20 cellular contexts compared by ENCODE assay signal in the genomic region with DNA sequence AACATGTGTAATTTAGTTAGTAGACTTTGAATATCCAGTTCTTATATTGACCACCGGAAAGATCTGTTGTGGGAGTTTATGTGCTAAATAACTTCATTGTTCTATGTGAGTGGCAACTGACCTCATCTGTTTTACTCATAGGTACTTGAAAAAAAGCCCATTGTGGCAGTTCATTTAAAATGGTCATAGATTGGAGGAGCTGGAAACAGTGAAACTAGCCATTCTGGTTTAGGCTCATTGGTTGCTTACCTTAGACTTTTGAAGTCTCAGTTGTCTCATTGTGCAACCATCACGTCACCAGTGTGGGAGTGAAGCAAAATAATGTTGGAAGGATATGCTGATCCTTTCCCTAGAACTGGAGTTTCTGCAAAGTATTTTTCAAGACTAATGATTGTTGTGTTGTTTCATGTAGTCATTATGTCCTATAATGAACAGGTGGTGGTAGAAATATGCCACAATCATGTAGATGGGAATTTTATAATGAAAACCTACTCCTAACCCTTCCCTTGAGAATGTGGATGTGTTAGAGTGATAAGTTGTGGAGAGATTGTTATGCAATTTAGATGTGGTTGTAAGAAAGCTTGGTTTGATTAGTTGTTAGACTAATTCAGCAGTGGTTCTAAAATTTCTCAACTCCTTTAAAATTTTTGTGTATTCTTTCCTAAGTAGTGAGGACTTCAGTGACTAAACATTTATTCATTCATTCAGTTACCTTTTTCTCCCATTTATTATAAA. TPM values are rescaled to one million over a fixed set of nuclear protein-coding genes. Genes with fewer than 3 reads are reported as not detected.
DNase-seq lines count a peak whose midpoint lies in the region; ATAC-seq and TF ChIP-seq lines count a peak whose summit lies in the region.
"Had no signal": no experiment of that assay in that cellular context is flagged by ENCODE, and none has a peak within 500 bp of the region (broad histone marks: within the 10 kb centered on the region; RNA-seq: fewer than 3 reads in every experiment).

No MANE protein-coding gene starts in this region.

- no peaks in the 10 kb centered on the region for H3K27me3 ChIP-seq in colonic mucosa

- no peak for TF ChIP-seq CTCF in Calu3 (IDR thresholded peaks at IDR 0.05; ENCODE audit: unreplicated experiment)
- TF ChIP-seq CTCF in colonic mucosa (IDR thresholded peaks at IDR 0.05) = no peak
- TF ChIP-seq CTCF in omental fat pad (IDR thresholded peaks at IDR 0.05) = no peak

- H3K9ac ChIP-seq in colonic mucosa (ENCODE audit: low read depth in 2 of 2, low read length in 2 of 2) = peak overlapping the region in 1 of 2 donors; percentile 35

- intact Hi-C loops in Calu3 (cut with micrococcal nuclease; ENCODE audit: unreplicated experiment) (no loop called here), colonic mucosa (cut with DNase I) (no loop called here), left colon (cut with DNase I, micrococcal nuclease) (no loop called here)

- CTCF ChIA-PET in Calu3 (lab: Charles Lee) = interaction anchor here (0.6 to 2.8 kb wide), 2 partner anchors 135 to 615 kb away, joined by 6 to 12 read pairs; no protein-coding TSS in a partner anchor

- no peak overlapping the region for H3K4me3 ChIP-seq in colonic mucosa
- H3K4me3 ChIP-seq: GM12878, mucosa of descending colon, sigmoid colon had no signal

- peaks cover 6% of the 10 kb centered on the region for H3K4me1 Mint-ChIP-seq in Calu3 (ENCODE audit: low read depth, unreplicated experiment)
- no peaks in the 10 kb centered on the region for H3K4me1 Mint-ChIP-seq in activated T-cell treated with anti-CD3 and anti-CD28 coated beads, Interleukin-2, amount 50 U/mL, for 24 hours (ENCODE audit: low read depth)
- no peaks in the 10 kb centered on the region for H3K4me1 Mint-ChIP-seq in stimulated activated naive B cell treated with anti-CD40 and anti-IgM and Interleukin-4, amounts not matched to agents 10 μg/mL and 1 μg/mL and 100 μg/mL, for 72 hours
- H3K4me1 Mint-ChIP-seq: activated naive CD8-positive, alpha-beta T cell treated with anti-CD3 and anti-CD28 coated beads, Interleukin-2, amount 50 U/mL, for 24 hours; CD4-positive, alpha-beta memory T cell; WTC11 had no signal

- peak overlapping the region; percentile 3 for H3K27ac ChIP-seq in colonic mucosa
- H3K27ac ChIP-seq: sigmoid colon had no signal

- no peaks in the 10 kb centered on the region for H3K27me3 Mint-ChIP-seq in Calu3 (ENCODE audit: unreplicated experiment)
- H3K27me3 Mint-ChIP-seq in activated T-cell treated with anti-CD3 and anti-CD28 coated beads, Interleukin-2, amount 50 U/mL, for 24 hours = peaks cover 62% of the 10 kb centered on the region
- H3K27me3 Mint-ChIP-seq in stimulated activated naive B cell treated with anti-CD40 and anti-IgM and Interleukin-4, amounts not matched to agents 10 μg/mL and 1 μg/mL and 100 μg/mL, for 72 hours = peaks cover 5 to 40% of the 10 kb centered on the region in 2 donors

- H3K27ac Mint-ChIP-seq in Calu3 (ENCODE audit: unreplicated experiment) = peak overlapping the region; percentile 9
- H3K27ac Mint-ChIP-seq in activated T-cell treated with anti-CD3 and anti-CD28 coated beads, Interleukin-2, amount 50 U/mL, for 24 hours = no peak overlapping the region
- H3K27ac Mint-ChIP-seq in stimulated activated naive B cell treated with anti-CD40 and anti-IgM and Interleukin-4, amounts not matched to agents 10 μg/mL and 1 μg/mL and 100 μg/mL, for 72 hours = no peak overlapping the region
- H3K27ac Mint-ChIP-seq: activated naive CD8-positive, alpha-beta T cell treated with anti-CD3 and anti-CD28 coated beads, Interleukin-2, amount 50 U/mL, for 24 hours; CD4-positive, alpha-beta memory T cell; T-helper 1 cell treated with Interleukin-12 subunit alpha and Interleukin-12 subunit beta and Interleukin-4 antibody, amounts not matched to agents 30 μg/mL and 1 μg/mL, for 36 hours; WTC11 had no signal

- no peaks in the 10 kb centered on the region for H3K4me1 ChIP-seq in colonic mucosa
- H3K4me1 ChIP-seq: sigmoid colon had no signal

- no peaks in the 10 kb centered on the region for H3K9me3 Mint-ChIP-seq in Calu3 (ENCODE audit: low read depth, unreplicated experiment)
- H3K9me3 Mint-ChIP-seq in activated T-cell treated with anti-CD3 and anti-CD28 coated beads, Interleukin-2, amount 50 U/mL, for 24 hours = no peaks in the 10 kb centered on the region
- no peaks in the 10 kb centered on the region for H3K9me3 Mint-ChIP-seq in stimulated activated naive B cell treated with anti-CD40 and anti-IgM and Interleukin-4, amounts not matched to agents 10 μg/mL and 1 μg/mL and 100 μg/mL, for 72 hours
- H3K9me3 Mint-ChIP-seq: activated naive CD8-positive, alpha-beta T cell treated with anti-CD3 and anti-CD28 coated beads, Interleukin-2, amount 50 U/mL, for 24 hours; CD4-positive, alpha-beta memory T cell; T-helper 1 cell treated with Interleukin-12 subunit alpha and Interleukin-12 subunit beta and Interleukin-4 antibody, amounts not matched to agents 30 μg/mL and 1 μg/mL, for 36 hours; WTC11 had no signal

- BruUV-seq in Calu3 (replicated peaks; lab: Mats Ljungman, UMichigan) = no TSS peak

- peak; percentile 44 for ATAC-seq in omental fat pad (ENCODE audit: low FRiP score)
- ATAC-seq in left colon = no peak
- ATAC-seq in stimulated activated naive B cell treated with anti-CD40 and anti-IgM and Interleukin-4, amounts not matched to agents 10 μg/mL and 1 μg/mL and 100 μg/mL, for 72 hours (replicated peaks) = no peak
- ATAC-seq: activated naive CD8-positive, alpha-beta T cell treated with anti-CD3 and anti-CD28 coated beads, Interleukin-2, amount 50 U/mL, for 24 hours; GM12878; mucosa of descending colon; Right ventricle myocardium inferior; WTC11 had no signal

- H3K36me3 ChIP-seq in colonic mucosa = no peaks in the 10 kb centered on the region
- H3K36me3 ChIP-seq: sigmoid colon had no signal

- no peaks in the 10 kb centered on the region for H3K9me3 ChIP-seq in colonic mucosa
- H3K9me3 ChIP-seq: mucosa of descending colon, sigmoid colon had no signal

- H3K36me3 Mint-ChIP-seq in Calu3 (ENCODE audit: insufficient read depth, unreplicated experiment) = peaks cover 21% of the 10 kb centered on the region
- no peaks in the 10 kb centered on the region for H3K36me3 Mint-ChIP-seq in activated T-cell treated with anti-CD3 and anti-CD28 coated beads, Interleukin-2, amount 50 U/mL, for 24 hours (ENCODE audit: low read depth)
- H3K36me3 Mint-ChIP-seq in stimulated activated naive B cell treated with anti-CD40 and anti-IgM and Interleukin-4, amounts not matched to agents 10 μg/mL and 1 μg/mL and 100 μg/mL, for 72 hours = peaks cover 0 to 6% of the 10 kb centered on the region in 2 donors
- H3K36me3 Mint-ChIP-seq: CD4-positive, alpha-beta memory T cell had no signal

- DNase-seq in Calu3 (peak; percentile 37), NCI-H2029 (lab: John Stamatoyannopoulos, UW) (peak; percentile 76), colonic mucosa (no peak), omental fat pad (ENCODE audit: low spot score) (no peak), left colon (no peak), NOMO-1 treated with dmso at 0.1 percent for 144 hours (lab: John Stamatoyannopoulos, UW; ENCODE audit: unreplicated experiment) (no peak)
- no peak for DNase-seq in activated T-cell treated with anti-CD3 and anti-CD28 coated beads, Interleukin-2, amount 50 U/mL, for 24 hours
- no peak for DNase-seq in stimulated activated naive B cell treated with anti-CD40 and anti-IgM and Interleukin-4, amounts not matched to agents 10 μg/mL and 1 μg/mL and 100 μg/mL, for 72 hours
- DNase-seq: activated naive CD8-positive, alpha-beta T cell treated with anti-CD3 and anti-CD28 coated beads, Interleukin-2, amount 50 U/mL, for 24 hours; CD4-positive, alpha-beta memory T cell; mucosa of descending colon; NCI-H1092 treated with DMSO at 0.1 percent for 48 hours; NK-92 treated with Interleukin-12 subunit alpha and Interleukin-12 subunit beta, amount 100 ng/mL, for 24 hours; nucleus accumbens; sigmoid colon; stimulated activated CD4-positive, alpha-beta T cell treated with anti-CD3 and anti-CD28 coated beads, Interleukin-2, amount 100 ng/mL, for 48 hours had no signal

- H3K4me3 Mint-ChIP-seq in Calu3 (ENCODE audit: low read depth, unreplicated experiment) = no peak overlapping the region
- no peak overlapping the region for H3K4me3 Mint-ChIP-seq in activated T-cell treated with anti-CD3 and anti-CD28 coated beads, Interleukin-2, amount 50 U/mL, for 24 hours
- H3K4me3 Mint-ChIP-seq in stimulated activated naive B cell treated with anti-CD40 and anti-IgM and Interleukin-4, amounts not matched to agents 10 μg/mL and 1 μg/mL and 100 μg/mL, for 72 hours = no peak overlapping the region
- H3K4me3 Mint-ChIP-seq: activated naive CD8-positive, alpha-beta T cell treated with anti-CD3 and anti-CD28 coated beads, Interleukin-2, amount 50 U/mL, for 24 hours; CD4-positive, alpha-beta memory T cell; T-helper 1 cell treated with Interleukin-12 subunit alpha and Interleukin-12 subunit beta and Interleukin-4 antibody, amounts not matched to agents 30 μg/mL and 1 μg/mL, for 36 hours; WTC11 had no signal

RNA-seq across cellular contexts. Expression of a gene that starts 18.3 kb away (rescaled TPM):
- 46.4 and 57.7 TPM in 2 replicates for total RNA-seq in Calu3 (2022)
- 100 to 1,000 TPM; 201 to 250 TPM for total RNA-seq in colonic mucosa
- total RNA-seq in omental fat pad = 10 to 100 TPM in 3 of 4 donors, 1 to 10 TPM in 1; 6.6 to 47.9 (median 25.5) TPM
- total RNA-seq in left colon = 100 to 1,000 TPM; 213 to 249 TPM
- total RNA-seq: CD4-positive, alpha-beta memory T cell had no signal

RNA-seq across cellular contexts. Expression of a gene that starts 30.2 kb away (rescaled TPM):
- total RNA-seq in Calu3 (2022) (11.7 and 16.1 TPM in 2 replicates), colonic mucosa (10 to 100 TPM; 13.8 to 14.6 TPM), omental fat pad (10 to 100 TPM in 3 of 4 donors, 1 to 10 TPM in 1; 8.4 to 14.2 (median 11.5) TPM), left colon (10 to 100 TPM; 11.1 to 11.6 TPM)

Comparison
In these comparisons a context has a peak if more than half of its experiments do, and no peak if none do; other contexts are left out.
1. DNase-seq: peak in Calu3 (single experiment) and NCI-H2029 (single experiment); none in colonic mucosa (single experiment), omental fat pad (single experiment), left colon (0 of 2), activated T-cell treated with anti-CD3 and anti-CD28 coated beads, Interleukin-2, amount 50 U/mL, for 24 hours (single experiment), stimulated activated naive B cell treated with anti-CD40 and anti-IgM and Interleukin-4, amounts not matched to agents 10 μg/mL and 1 μg/mL and 100 μg/mL, for 72 hours (single experiment) and NOMO-1 treated with dmso at 0.1 percent for 144 hours (single experiment).